Comparison of ENCODE assay signal across 1 cellular context in genomic region chr19:56110515-56111448, GRCh38.
TF ChIP-seq lines count a peak whose summit lies in the region.

No MANE protein-coding gene starts in this region.

TF ChIP-seq in GM12878, 131 proteins besides CTCF, POLR2A, EP300 and RAD21 (continued from another document):
- TF ChIP-seq SPI1 (IDR thresholded peaks at IDR 0.05; ENCODE audit: borderline replicate concordance, insufficient read depth, low read depth, low read length) (peak; percentile 27; the same call in 1 of the 2 replicates), TARDBP (IDR thresholded peaks at IDR 0.05; ENCODE audit: borderline replicate concordance) (no peak), PRDM15 (CRISPR knock-in tag; IDR thresholded peaks at IDR 0.05) (no peak), YBX1 (IDR thresholded peaks at IDR 0.05) (no peak), ZNF24 (IDR thresholded peaks at IDR 0.05) (no peak), ZNF687 (IDR thresholded peaks at IDR 0.05) (no peak), PAX8 (IDR thresholded peaks at IDR 0.05) (no peak), MEF2B (IDR thresholded peaks at IDR 0.05; ENCODE audit: partially characterized antibody, poor library complexity, severe bottlenecking) (no peak), RELB (IDR thresholded peaks at IDR 0.05; ENCODE audit: low read depth) (peak; percentile 48; the same call in 1 of the 2 replicates), ELK1 (IDR thresholded peaks at IDR 0.05; ENCODE audit: low read depth, low read length) (no peak), WRNIP1 (IDR thresholded peaks at IDR 0.05; ENCODE audit: borderline replicate concordance, low read depth, low read length) (no peak), E2F8 (IDR thresholded peaks at IDR 0.05; ENCODE audit: low read depth, partially characterized antibody) (no peak), ETV6 (conservative IDR thresholded peaks at IDR 0.05 in 1 of 2, IDR thresholded peaks at IDR 0.05 in 1 of 2; ENCODE audit: borderline replicate concordance in 1 of 2, low read depth in 1 of 2) (no peak), FOXK2 (IDR thresholded peaks at IDR 0.05) (no peak), KLF5 (IDR thresholded peaks at IDR 0.05; ENCODE audit: partially characterized antibody) (no peak), POLR2AphosphoS5 (IDR thresholded peaks at IDR 0.05; ENCODE audit: low read length) (no peak), ZBTB4 (CRISPR knock-in tag; IDR thresholded peaks at IDR 0.05) (no peak), NFIC (IDR thresholded peaks at IDR 0.05; ENCODE audit: low read depth, low read length) (no peak)
